In the genomic region with DNA sequence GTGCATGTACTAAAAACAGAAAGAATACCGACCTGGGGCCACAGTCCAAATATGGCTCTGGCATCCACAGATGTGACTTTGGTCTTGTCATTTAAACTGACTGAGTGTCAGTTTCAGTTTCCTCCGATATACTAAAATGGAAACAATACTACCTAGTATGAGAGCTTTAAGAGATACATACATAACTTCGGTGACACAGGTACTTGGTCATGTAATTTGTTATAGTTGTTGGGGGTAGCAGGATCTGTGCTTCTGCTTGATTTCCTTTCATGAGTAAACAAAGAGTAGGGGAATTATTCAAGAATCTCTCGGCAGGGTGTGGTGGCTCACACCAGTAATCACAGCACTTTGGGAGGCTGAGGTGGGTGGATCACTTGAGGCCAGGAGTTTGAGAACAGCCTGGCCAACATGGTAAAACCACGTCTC, we compare ENCODE assay signal across 10 cellular contexts. TPM values are rescaled to one million over a fixed set of nuclear protein-coding genes. Genes with fewer than 3 reads are reported as not detected.
DNase-seq lines count a peak whose midpoint lies in the region; ATAC-seq and TF ChIP-seq lines count a peak whose summit lies in the region.
"Had no signal": no experiment of that assay in that cellular context is flagged by ENCODE, and none has a peak within 500 bp of the region (broad histone marks: within the 10 kb centered on the region; RNA-seq: fewer than 3 reads in every experiment).

No MANE protein-coding gene starts in this region.

- peak overlapping the region; percentile 76 for H3K4me3 ChIP-seq in CD4-positive, CD25-positive, alpha-beta regulatory T cell (ENCODE audit: low read depth, low read length)
- no peak overlapping the region for H3K4me3 ChIP-seq in colonic mucosa
- H3K4me3 ChIP-seq: vagina had no signal

- H3K27me3 Mint-ChIP-seq in CD4-positive, CD25-positive, alpha-beta regulatory T cell, result no peaks in the 10 kb centered on the region
- no peaks in the 10 kb centered on the region for H3K27me3 Mint-ChIP-seq in activated CD4-positive, alpha-beta memory T cell treated with anti-CD3 and anti-CD28 coated beads for 36 hours

- CTCF ChIA-PET in activated CD4-positive, alpha-beta memory T cell treated with anti-CD3 and anti-CD28 coated beads for 36 hours (lab: Charles Lee), result interaction anchor here (0.5 to 0.7 kb wide), 2 partner anchors 106 to 109 kb away, joined by 3 read pairs; a partner anchor contains a TSS

- H3K4me1 ChIP-seq in CD4-positive, CD25-positive, alpha-beta regulatory T cell (ENCODE audit: control insufficient read depth, insufficient read depth, low read length, poor library complexity, severe bottlenecking), result peaks cover 34% of the 10 kb centered on the region
- peaks cover 10% of the 10 kb centered on the region for H3K4me1 ChIP-seq in colonic mucosa

- peak overlapping the region; percentile 27 to 77 (median 60) for H3K4me3 Mint-ChIP-seq in CD4-positive, CD25-positive, alpha-beta regulatory T cell
- peak overlapping the region; percentile 27 for H3K4me3 Mint-ChIP-seq in activated CD4-positive, alpha-beta memory T cell treated with anti-CD3 and anti-CD28 coated beads for 36 hours

- peaks cover 23% of the 10 kb centered on the region for H3K36me3 Mint-ChIP-seq in CD4-positive, CD25-positive, alpha-beta regulatory T cell
- peaks cover 14% of the 10 kb centered on the region for H3K36me3 Mint-ChIP-seq in activated CD4-positive, alpha-beta memory T cell treated with anti-CD3 and anti-CD28 coated beads for 36 hours

- peak overlapping the region; percentile 8 to 90 (median 83) for H3K27ac Mint-ChIP-seq in CD4-positive, CD25-positive, alpha-beta regulatory T cell
- peak overlapping the region; percentile 85 for H3K27ac Mint-ChIP-seq in activated CD4-positive, alpha-beta memory T cell treated with anti-CD3 and anti-CD28 coated beads for 36 hours

- H3K27me3 ChIP-seq in CD4-positive, CD25-positive, alpha-beta regulatory T cell (ENCODE audit: control insufficient read depth, insufficient read depth, low read length), result no peaks in the 10 kb centered on the region
- no peaks in the 10 kb centered on the region for H3K27me3 ChIP-seq in colonic mucosa
- H3K27me3 ChIP-seq: vagina had no signal

- H3K9ac ChIP-seq in colonic mucosa (ENCODE audit: low read depth in 2 of 2, low read length in 2 of 2), result no peak overlapping the region

- peaks cover 26 to 69% (median 50%) of the 10 kb centered on the region in 4 donors for H3K4me1 Mint-ChIP-seq in CD4-positive, CD25-positive, alpha-beta regulatory T cell
- H3K4me1 Mint-ChIP-seq in activated CD4-positive, alpha-beta memory T cell treated with anti-CD3 and anti-CD28 coated beads for 36 hours (ENCODE audit: low read depth), result peaks cover 60% of the 10 kb centered on the region

- no peak for TF ChIP-seq CTCF in colonic mucosa (IDR thresholded peaks at IDR 0.05)

- intact Hi-C loops in activated CD4-positive, alpha-beta memory T cell treated with anti-CD3 and anti-CD28 coated beads for 36 hours (cut with micrococcal nuclease), result loop anchor here (1.0 to 5.0 kb wide), 8 partner anchors 17 to 262 kb away; no protein-coding TSS in a partner anchor
- intact Hi-C loops in left cardiac atrium (cut with DNase I) (no loop called here), colonic mucosa (cut with DNase I) (no loop called here)

- peak in 2 of 3 donors; percentile 4 to 70 for DNase-seq in CD4-positive, CD25-positive, alpha-beta regulatory T cell
- peak; percentile 73 for DNase-seq in activated CD4-positive, alpha-beta memory T cell treated with anti-CD3 and anti-CD28 coated beads for 36 hours
- DNase-seq in C1 segment of cervical spinal cord (lab: John Stamatoyannopoulos, UW), result no peak
- no peak for DNase-seq in left cardiac atrium
- no peak for DNase-seq in colonic mucosa
- DNase-seq in GDM1 (lab: John Stamatoyannopoulos, UW), result no peak

- ATAC-seq in CD4-positive, CD25-positive, alpha-beta regulatory T cell (ENCODE audit: low read depth in 2 of 2), result peak; percentile 50 to 53
- ATAC-seq in GM19043 (IDR thresholded peaks at IDR 0.05; ENCODE audit: low read depth, unreplicated experiment) (peak; percentile 75), HG02973 (IDR thresholded peaks at IDR 0.05; ENCODE audit: unreplicated experiment) (peak; percentile 88), left cardiac atrium (no peak)

- peaks cover 3% of the 10 kb centered on the region for H3K36me3 ChIP-seq in CD4-positive, CD25-positive, alpha-beta regulatory T cell (ENCODE audit: control insufficient read depth, insufficient read depth, low read length)
- no peaks in the 10 kb centered on the region for H3K36me3 ChIP-seq in colonic mucosa
- H3K36me3 ChIP-seq: vagina had no signal

- H3K9me3 ChIP-seq in CD4-positive, CD25-positive, alpha-beta regulatory T cell (ENCODE audit: control insufficient read depth in 2 of 2, low read length in 2 of 2), result no peaks in the 10 kb centered on the region
- H3K9me3 ChIP-seq in colonic mucosa, result no peaks in the 10 kb centered on the region
- H3K9me3 ChIP-seq: vagina had no signal

- no peaks in the 10 kb centered on the region for H3K9me3 Mint-ChIP-seq in CD4-positive, CD25-positive, alpha-beta regulatory T cell
- peaks cover 4% of the 10 kb centered on the region for H3K9me3 Mint-ChIP-seq in activated CD4-positive, alpha-beta memory T cell treated with anti-CD3 and anti-CD28 coated beads for 36 hours

- POLR2A ChIA-PET in activated CD4-positive, alpha-beta memory T cell treated with anti-CD3 and anti-CD28 coated beads for 36 hours (lab: Charles Lee), result interaction anchor here (1.3 kb wide), 1 partner anchor 17 kb away, joined by 6 read pairs; no protein-coding TSS in a partner anchor

- H3K27ac ChIP-seq in CD4-positive, CD25-positive, alpha-beta regulatory T cell (ENCODE audit: insufficient read depth, low read length, poor library complexity, severe bottlenecking), result peak overlapping the region; percentile 52
- H3K27ac ChIP-seq in colonic mucosa, result no peak overlapping the region
- H3K27ac ChIP-seq: vagina, VCaP had no signal

RNA-seq across cellular contexts. Expression of a gene that starts 32.1 kb away (rescaled TPM):
- 27.7 TPM for total RNA-seq in CD4-positive, CD25-positive, alpha-beta regulatory T cell
- 10 to 100 TPM; 12.9 to 21.3 (median 17.6) TPM for polyA plus RNA-seq in CD4-positive, CD25-positive, alpha-beta regulatory T cell
- 10 to 100 TPM; 22.3 to 22.4 TPM for total RNA-seq in activated CD4-positive, alpha-beta memory T cell treated with anti-CD3 and anti-CD28 coated beads for 36 hours
- total RNA-seq in left cardiac atrium (10 to 100 TPM; 19.6 to 24.9 TPM), colonic mucosa (10 to 100 TPM; 23.2 to 23.8 TPM)

Comparison
In these comparisons a context has a peak if more than half of its experiments do, and no peak if none do; other contexts are left out.
1. ATAC-seq: peak in CD4-positive, CD25-positive, alpha-beta regulatory T cell (2 of 2), GM19043 (single experiment) and HG02973 (single experiment); none in left cardiac atrium (0 of 2).
2. DNase-seq: peak in CD4-positive, CD25-positive, alpha-beta regulatory T cell (2 of 3) and activated CD4-positive, alpha-beta memory T cell treated with anti-CD3 and anti-CD28 coated beads for 36 hours (single experiment); none in C1 segment of cervical spinal cord (0 of 14), left cardiac atrium (single experiment), colonic mucosa (single experiment) and GDM1 (single experiment).